In genomic region chr16:1457489-1458245, GRCh38 we compare ENCODE assay signal across 13 cellular contexts. TPM values are rescaled to one million over a fixed set of nuclear protein-coding genes. Genes with fewer than 3 reads are reported as not detected.
DNase-seq lines count a peak whose midpoint lies in the region; ATAC-seq, FAIRE-seq and TF ChIP-seq lines count a peak whose summit lies in the region.
"Had no signal": no experiment of that assay in that cellular context is flagged by ENCODE, and none has a peak within 500 bp of the region (broad histone marks: within the 10 kb centered on the region; RNA-seq: fewer than 3 reads in every experiment).

No MANE protein-coding gene starts in this region.

- TF ChIP-seq CTCF in natural killer cell (IDR thresholded peaks at IDR 0.05) (no peak), RWPE2 (IDR thresholded peaks at IDR 0.05; ENCODE audit: poor library complexity, severe bottlenecking) (no peak), kidney (IDR thresholded peaks at IDR 0.05; ENCODE audit: borderline replicate concordance, extremely low read depth, insufficient read depth) (no peak)

- DNase-seq in natural killer cell treated with Interleukin-12 subunit alpha and Interleukin-12 subunit beta and Interleukin-15 and Interleukin-18, amount 100 ng/mL, for 72 hours (ENCODE audit: low spot score) = peak; percentile 50
- DNase-seq in natural killer cell (no peak), RWPE2 (ENCODE audit: low spot score) (peak; percentile 49), kidney (peak; percentile 60), OCI-M1 (lab: John Stamatoyannopoulos, UW) (no peak)
- DNase-seq in stimulated activated naive B cell treated with anti-CD40 and anti-IgM and Interleukin-4, amounts not matched to agents 10 μg/mL and 1 μg/mL and 100 μg/mL, for 72 hours = no peak
- no peak for DNase-seq in stimulated activated naive CD4-positive, alpha-beta T cell treated with Interleukin-2 at 50 U/mL for 16 hours (lab: John Stamatoyannopoulos, UW)
- no peak for DNase-seq in activated effector memory CD4-positive, alpha-beta T cell treated with Interleukin-2 at 50 U/mL for 16 hours
- DNase-seq: BE2C, H7 had no signal

- H3K9me3 ChIP-seq in RWPE2 (ENCODE audit: severe bottlenecking) (no peaks in the 10 kb centered on the region), kidney (ENCODE audit: control insufficient read depth in 1 of 2, low read length in 2 of 2) (no peaks in the 10 kb centered on the region)
- H3K9me3 ChIP-seq: BE2C had no signal

- H3K27me3 Mint-ChIP-seq in natural killer cell treated with Interleukin-12 subunit alpha and Interleukin-12 subunit beta and Interleukin-15 and Interleukin-18, amount 100 ng/mL, for 72 hours = no peaks in the 10 kb centered on the region
- H3K27me3 Mint-ChIP-seq in natural killer cell (ENCODE audit: low read depth in 2 of 2) = no peaks in the 10 kb centered on the region
- no peaks in the 10 kb centered on the region for H3K27me3 Mint-ChIP-seq in stimulated activated naive B cell treated with anti-CD40 and anti-IgM and Interleukin-4, amounts not matched to agents 10 μg/mL and 1 μg/mL and 100 μg/mL, for 72 hours

- no peaks in the 10 kb centered on the region for H3K27me3 ChIP-seq in RWPE2 (ENCODE audit: insufficient read depth, poor library complexity, severe bottlenecking)
- H3K27me3 ChIP-seq: BE2C had no signal

- H3K4me3 ChIP-seq in RWPE2 (ENCODE audit: severe bottlenecking) = no peak overlapping the region
- no peak overlapping the region for H3K4me3 ChIP-seq in kidney (ENCODE audit: low read length in 2 of 2)

- H3K9ac ChIP-seq in kidney (ENCODE audit: low read length in 2 of 2) = no peak overlapping the region

- no peak for ATAC-seq in natural killer cell treated with Interleukin-12 subunit alpha and Interleukin-12 subunit beta and Interleukin-15 and Interleukin-18, amount 100 ng/mL, for 72 hours
- ATAC-seq in natural killer cell (no peak), RWPE2 (ENCODE audit: low read depth) (no peak)
- ATAC-seq in stimulated activated naive B cell treated with anti-CD40 and anti-IgM and Interleukin-4, amounts not matched to agents 10 μg/mL and 1 μg/mL and 100 μg/mL, for 72 hours (replicated peaks) = peak in 1 of 2 donors; percentile 35

- H3K36me3 ChIP-seq in RWPE2 (ENCODE audit: low read depth) = 0 out of 2 replicates have a peak, but pooled peaks cover 2% of the 10 kb centered on the region
- peaks cover 13% of the 10 kb centered on the region in 2 donors for H3K36me3 ChIP-seq in kidney (ENCODE audit: control insufficient read depth in 1 of 2, insufficient read depth in 2 of 2, low read length in 2 of 2)

- H3K36me3 Mint-ChIP-seq in natural killer cell treated with Interleukin-12 subunit alpha and Interleukin-12 subunit beta and Interleukin-15 and Interleukin-18, amount 100 ng/mL, for 72 hours = no peaks in the 10 kb centered on the region
- H3K36me3 Mint-ChIP-seq in natural killer cell = no peaks in the 10 kb centered on the region
- H3K36me3 Mint-ChIP-seq in stimulated activated naive B cell treated with anti-CD40 and anti-IgM and Interleukin-4, amounts not matched to agents 10 μg/mL and 1 μg/mL and 100 μg/mL, for 72 hours = peaks cover 42 to 45% of the 10 kb centered on the region in 2 donors

- H3K27ac ChIP-seq in RWPE2 (ENCODE audit: poor library complexity, severe bottlenecking) (no peak overlapping the region), kidney (ENCODE audit: low read depth in 2 of 2, low read length in 2 of 2) (no peak overlapping the region)
- H3K27ac ChIP-seq: HL-60 had no signal

- H3K4me1 ChIP-seq in RWPE2 (ENCODE audit: insufficient read depth, poor library complexity, severe bottlenecking) (no peaks in the 10 kb centered on the region), kidney (ENCODE audit: control insufficient read depth in 1 of 2, insufficient read depth in 1 of 2, low read depth in 1 of 2, low read length in 2 of 2) (no peaks in the 10 kb centered on the region)
- H3K4me1 ChIP-seq: BE2C had no signal

- peaks cover 0 to 7% of the 10 kb centered on the region in 2 donors for H3K4me1 Mint-ChIP-seq in natural killer cell treated with Interleukin-12 subunit alpha and Interleukin-12 subunit beta and Interleukin-15 and Interleukin-18, amount 100 ng/mL, for 72 hours (ENCODE audit: low read depth in 2 of 2)
- no peaks in the 10 kb centered on the region for H3K4me1 Mint-ChIP-seq in natural killer cell
- peaks cover 19 to 26% of the 10 kb centered on the region in 2 donors for H3K4me1 Mint-ChIP-seq in stimulated activated naive B cell treated with anti-CD40 and anti-IgM and Interleukin-4, amounts not matched to agents 10 μg/mL and 1 μg/mL and 100 μg/mL, for 72 hours

- H3K9me3 Mint-ChIP-seq in natural killer cell treated with Interleukin-12 subunit alpha and Interleukin-12 subunit beta and Interleukin-15 and Interleukin-18, amount 100 ng/mL, for 72 hours = no peaks in the 10 kb centered on the region
- no peaks in the 10 kb centered on the region for H3K9me3 Mint-ChIP-seq in natural killer cell
- H3K9me3 Mint-ChIP-seq in stimulated activated naive B cell treated with anti-CD40 and anti-IgM and Interleukin-4, amounts not matched to agents 10 μg/mL and 1 μg/mL and 100 μg/mL, for 72 hours = no peaks in the 10 kb centered on the region

- FAIRE-seq in kidney (lab: Jason Lieb, UNC) = no peak
- FAIRE-seq: A204.1 had no signal

- H3K4me3 Mint-ChIP-seq in natural killer cell treated with Interleukin-12 subunit alpha and Interleukin-12 subunit beta and Interleukin-15 and Interleukin-18, amount 100 ng/mL, for 72 hours = no peak overlapping the region
- H3K4me3 Mint-ChIP-seq in natural killer cell = no peak overlapping the region
- H3K4me3 Mint-ChIP-seq in stimulated activated naive B cell treated with anti-CD40 and anti-IgM and Interleukin-4, amounts not matched to agents 10 μg/mL and 1 μg/mL and 100 μg/mL, for 72 hours = no peak overlapping the region

- intact Hi-C loops in natural killer cell (cut with micrococcal nuclease) (no loop called here), kidney (cut with DNase I) (no loop called here)

- no peak overlapping the region for H3K27ac Mint-ChIP-seq in natural killer cell treated with Interleukin-12 subunit alpha and Interleukin-12 subunit beta and Interleukin-15 and Interleukin-18, amount 100 ng/mL, for 72 hours
- H3K27ac Mint-ChIP-seq in natural killer cell = peak overlapping the region in 1 of 2 donors; percentile 27
- peak overlapping the region; percentile 99 for H3K27ac Mint-ChIP-seq in stimulated activated naive B cell treated with anti-CD40 and anti-IgM and Interleukin-4, amounts not matched to agents 10 μg/mL and 1 μg/mL and 100 μg/mL, for 72 hours

RNA-seq across cellular contexts. Expression of gene CCDC154, which starts 13.3 kb away (rescaled TPM):
- 1 to 10 TPM in 1 of 2 donors, under 1 TPM in 1; 0.38 to 3.6 TPM for total RNA-seq in natural killer cell treated with Interleukin-12 subunit alpha and Interleukin-12 subunit beta and Interleukin-15 and Interleukin-18, amount 100 ng/mL, for 72 hours
- 1 to 10 TPM in 2 of 3 donors, under 1 TPM in 1; 0.88 to 1.8 (median 1.6) TPM for total RNA-seq in natural killer cell
- total RNA-seq in kidney = 2.8 TPM
- 1.8 TPM for polyA plus RNA-seq in kidney (ENCODE audit: insufficient read depth, low read depth, low replicate concordance)
- total RNA-seq: Daoy, H7 had no signal

RNA-seq across cellular contexts. Expression of gene CLCN7, which starts 17.2 kb away (rescaled TPM):
- 10 to 100 TPM; 52.2 to 73.5 TPM for total RNA-seq in natural killer cell treated with Interleukin-12 subunit alpha and Interleukin-12 subunit beta and Interleukin-15 and Interleukin-18, amount 100 ng/mL, for 72 hours
- 100 to 1,000 TPM; 117 to 125 (median 118) TPM for total RNA-seq in natural killer cell
- total RNA-seq in kidney = 92.5 TPM
- 38.9 TPM for polyA plus RNA-seq in kidney (ENCODE audit: insufficient read depth, low read depth, low replicate concordance)

RNA-seq across cellular contexts. Expression of gene PERCC1, which starts 26.8 kb away (rescaled TPM):
- total RNA-seq in natural killer cell treated with Interleukin-12 subunit alpha and Interleukin-12 subunit beta and Interleukin-15 and Interleukin-18, amount 100 ng/mL, for 72 hours = 1 to 10 TPM in 1 of 2 donors, under 1 TPM in 1; 0.98 to 1.2 TPM
- total RNA-seq in natural killer cell (under 1 TPM; 0.68 to 0.96 (median 0.83) TPM), kidney (not detected)
- not detected for polyA plus RNA-seq in kidney (ENCODE audit: insufficient read depth, low read depth, low replicate concordance)
- total RNA-seq: Daoy, H7 had no signal

RNA-seq across cellular contexts. Expression of gene PTX4, which starts 31.1 kb away (rescaled TPM):
- total RNA-seq in natural killer cell treated with Interleukin-12 subunit alpha and Interleukin-12 subunit beta and Interleukin-15 and Interleukin-18, amount 100 ng/mL, for 72 hours = under 1 TPM in 1 of 2 donors, not detected in 1; 0.39 TPM
- under 1 TPM in 1 of 3 donors, not detected in 2; 0.31 TPM for total RNA-seq in natural killer cell
- total RNA-seq in kidney = not detected
- not detected for polyA plus RNA-seq in kidney (ENCODE audit: insufficient read depth, low read depth, low replicate concordance)
- total RNA-seq: Daoy, H7 had no signal

RNA-seq across cellular contexts. Expression of gene TELO2, which starts 35.5 kb away (rescaled TPM):
- 100 to 1,000 TPM in 1 of 2 donors, 10 to 100 TPM in 1; 55.5 to 156 TPM for total RNA-seq in natural killer cell treated with Interleukin-12 subunit alpha and Interleukin-12 subunit beta and Interleukin-15 and Interleukin-18, amount 100 ng/mL, for 72 hours
- total RNA-seq in natural killer cell (10 to 100 TPM; 45.5 to 50.0 (median 46.5) TPM), kidney (37.4 TPM)
- polyA plus RNA-seq in kidney (ENCODE audit: insufficient read depth, low read depth, low replicate concordance) = 27.7 TPM

Comparison
In these comparisons a context has a peak if more than half of its experiments do, and no peak if none do; other contexts are left out.
1. DNase-seq: peak in natural killer cell treated with Interleukin-12 subunit alpha and Interleukin-12 subunit beta and Interleukin-15 and Interleukin-18, amount 100 ng/mL, for 72 hours (single experiment), RWPE2 (single experiment) and kidney (single experiment); none in natural killer cell (single experiment), stimulated activated naive B cell treated with anti-CD40 and anti-IgM and Interleukin-4, amounts not matched to agents 10 μg/mL and 1 μg/mL and 100 μg/mL, for 72 hours (single experiment), stimulated activated naive CD4-positive, alpha-beta T cell treated with Interleukin-2 at 50 U/mL for 16 hours (single experiment), activated effector memory CD4-positive, alpha-beta T cell treated with Interleukin-2 at 50 U/mL for 16 hours (single experiment) and OCI-M1 (single experiment).